Comparison of ENCODE assay signal across 22 cellular contexts in genomic region chr15:39298563-39298962, GRCh38.
"Had no signal": no experiment of that assay in that cellular context is flagged by ENCODE, and none has a peak within 500 bp of the region (broad histone marks: within the 10 kb centered on the region; RNA-seq: fewer than 3 reads in every experiment).

No MANE protein-coding gene starts in this region.

- H3K36me3 ChIP-seq: SJCRH30 had no signal

- DNase-seq: activated CD4-positive, alpha-beta T cell treated with anti-CD3 and anti-CD28 coated beads for 4 hours; activated CD8-positive, alpha-beta memory T cell treated with anti-CD3 and anti-CD28 coated beads, Interleukin-2, amount 50 U/mL, for 4 hours; activated CD8-positive, alpha-beta T cell treated with anti-CD3 and anti-CD28 coated beads for 36 hours; activated gamma-delta T cell treated with Interleukin-2 at 50 U/mL for 16 hours; activated naive CD4-positive, alpha-beta T cell treated with anti-CD3 and anti-CD28 coated beads, Interleukin-2, amount 10 ng/mL, durations not matched to agents 7 days and 5 days; activated naive CD8-positive, alpha-beta T cell treated with anti-CD3 and anti-CD28 coated beads for 36 hours; activated T-cell treated with anti-CD3 and anti-CD28 coated beads, Interleukin-2, amount 50 U/mL, for 72 hours; anterior cingulate cortex; caudate nucleus; KG1; NCI-H1048; NCI-H146; NCI-H187 treated with DMSO at 0.1 percent for 48 hours; NCI-H2081 treated with DMSO at 0.1 percent for 48 hours; NCI-H446; NCI-H526; NCI-H82; SJCRH30; SK-N-SH; T-helper 1 cell had no signal

- H3K9ac ChIP-seq: SK-N-SH had no signal

- H3K9me2 ChIP-seq: SK-N-SH had no signal

- H3K9me3 ChIP-seq: SJCRH30, SK-N-SH had no signal

- ATAC-seq: activated CD4-positive, CD25-positive, alpha-beta regulatory T cell treated with anti-CD3 and anti-CD28 coated beads, Interleukin-2, amount 50 U/mL, for 24 hours; activated CD8-positive, alpha-beta T cell treated with anti-CD3 and anti-CD28 coated beads for 36 hours; activated T-cell treated with anti-CD3 and anti-CD28 coated beads, Interleukin-2, amount 50 U/mL, for 72 hours; Right ventricle myocardium inferior had no signal

- H3K27me3 ChIP-seq: SJCRH30 had no signal

- H3K4me2 ChIP-seq: SK-N-SH had no signal

- H3K4me3 ChIP-seq: SJCRH30 had no signal

- H3K27ac ChIP-seq: SJCRH30 had no signal
